In the genomic region with DNA sequence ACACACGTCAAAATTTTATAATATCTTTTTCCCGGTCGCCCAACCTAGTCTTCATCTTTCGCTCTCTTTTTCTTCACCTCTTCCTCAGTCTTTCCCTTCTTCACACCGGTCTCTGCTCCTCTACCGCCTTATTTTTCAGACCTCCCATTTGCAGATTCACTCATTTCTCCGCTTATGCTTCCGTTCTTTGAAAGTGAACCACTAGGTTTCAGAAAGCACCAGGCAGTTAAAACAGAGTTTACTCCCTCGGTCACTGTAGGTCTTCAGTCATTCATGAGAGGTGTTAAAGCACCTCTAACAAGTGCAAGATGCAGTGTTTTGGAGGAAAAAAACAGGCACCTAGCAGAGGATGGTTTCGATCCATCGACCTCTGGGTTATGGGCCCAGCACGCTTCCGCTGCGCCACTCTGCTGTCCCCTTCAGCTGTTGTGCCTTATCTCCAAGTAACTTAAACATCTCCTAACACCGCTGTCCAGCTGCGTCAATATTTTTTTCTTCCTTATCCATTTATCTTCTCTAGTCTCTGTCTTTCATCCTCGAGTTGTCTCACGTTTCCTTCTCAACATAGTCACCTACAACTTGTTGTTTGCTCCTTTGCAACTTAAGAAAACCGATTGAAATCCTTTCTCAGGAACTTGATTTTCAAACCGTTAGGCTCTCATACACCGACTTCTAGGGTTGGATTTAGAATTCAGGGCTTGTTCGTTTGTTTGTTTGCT, we compare ENCODE assay signal across 1 cellular context.
TF ChIP-seq lines count a peak whose summit lies in the region.

No MANE protein-coding gene starts in this region.

TF ChIP-seq in HepG2, 621 proteins besides CTCF, POLR2A, EP300 and RAD21 (continued from another document and continues in another):
- TF ChIP-seq, protein P1, sequence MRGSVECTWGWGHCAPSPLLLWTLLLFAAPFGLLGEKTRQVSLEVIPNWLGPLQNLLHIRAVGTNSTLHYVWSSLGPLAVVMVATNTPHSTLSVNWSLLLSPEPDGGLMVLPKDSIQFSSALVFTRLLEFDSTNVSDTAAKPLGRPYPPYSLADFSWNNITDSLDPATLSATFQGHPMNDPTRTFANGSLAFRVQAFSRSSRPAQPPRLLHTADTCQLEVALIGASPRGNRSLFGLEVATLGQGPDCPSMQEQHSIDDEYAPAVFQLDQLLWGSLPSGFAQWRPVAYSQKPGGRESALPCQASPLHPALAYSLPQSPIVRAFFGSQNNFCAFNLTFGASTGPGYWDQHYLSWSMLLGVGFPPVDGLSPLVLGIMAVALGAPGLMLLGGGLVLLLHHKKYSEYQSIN (CRISPR knock-in tag; IDR thresholded peaks at IDR 0.05; ENCODE audit: borderline replicate concordance): 0 out of 2 replicates have a peak, but pooled peaks have one; percentile 63
- no peak for TF ChIP-seq ZNF577 (CRISPR knock-in tag; IDR thresholded peaks at IDR 0.05; ENCODE audit: borderline replicate concordance, low read depth)
- 0 out of 2 replicates have a peak, but pooled peaks have one; percentile 52 for TF ChIP-seq ZNF160 (CRISPR knock-in tag; IDR thresholded peaks at IDR 0.05)
- TF ChIP-seq PRPF4 (IDR thresholded peaks at IDR 0.05; ENCODE audit: low read depth, low read length, poor library complexity, severe bottlenecking): peak; percentile 74
- no peak for TF ChIP-seq ZNF703 (CRISPR knock-in tag; IDR thresholded peaks at IDR 0.05; ENCODE audit: borderline replicate concordance)
- no peak for TF ChIP-seq NONO (IDR thresholded peaks at IDR 0.05)
- peak; percentile 81 for TF ChIP-seq NONO (CRISPR knock-in tag; conservative IDR thresholded peaks at IDR 0.05)
- peak; percentile 81; the same call in 1 of the 2 replicates for TF ChIP-seq ZNF614 (CRISPR knock-in tag; IDR thresholded peaks at IDR 0.05; ENCODE audit: borderline replicate concordance)
- TF ChIP-seq, protein P2, sequence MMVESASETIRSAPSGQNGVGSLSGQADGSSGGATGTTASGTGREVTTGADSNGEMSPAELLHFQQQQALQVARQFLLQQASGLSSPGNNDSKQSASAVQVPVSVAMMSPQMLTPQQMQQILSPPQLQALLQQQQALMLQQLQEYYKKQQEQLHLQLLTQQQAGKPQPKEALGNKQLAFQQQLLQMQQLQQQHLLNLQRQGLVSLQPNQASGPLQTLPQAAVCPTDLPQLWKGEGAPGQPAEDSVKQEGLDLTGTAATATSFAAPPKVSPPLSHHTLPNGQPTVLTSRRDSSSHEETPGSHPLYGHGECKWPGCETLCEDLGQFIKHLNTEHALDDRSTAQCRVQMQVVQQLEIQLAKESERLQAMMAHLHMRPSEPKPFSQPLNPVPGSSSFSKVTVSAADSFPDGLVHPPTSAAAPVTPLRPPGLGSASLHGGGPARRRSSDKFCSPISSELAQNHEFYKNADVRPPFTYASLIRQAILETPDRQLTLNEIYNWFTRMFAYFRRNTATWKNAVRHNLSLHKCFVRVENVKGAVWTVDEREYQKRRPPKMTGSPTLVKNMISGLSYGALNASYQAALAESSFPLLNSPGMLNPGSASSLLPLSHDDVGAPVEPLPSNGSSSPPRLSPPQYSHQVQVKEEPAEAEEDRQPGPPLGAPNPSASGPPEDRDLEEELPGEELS (CRISPR knock-in tag; IDR thresholded peaks at IDR 0.05): peak; percentile 66
- 0 out of 2 replicates have a peak, but pooled peaks have one; percentile 39 for TF ChIP-seq ZNF143 (CRISPR knock-in tag; IDR thresholded peaks at IDR 0.05)
- TF ChIP-seq ZKSCAN1 (IDR thresholded peaks at IDR 0.05; ENCODE audit: low read length): peak; percentile 78
- 0 out of 2 replicates have a peak, but pooled peaks have one; percentile 19 for TF ChIP-seq ZNF383 (CRISPR knock-in tag; IDR thresholded peaks at IDR 0.05; ENCODE audit: borderline replicate concordance)
- TF ChIP-seq MED8 (CRISPR knock-in tag; IDR thresholded peaks at IDR 0.05; ENCODE audit: insufficient replicate concordance): no peak
- TF ChIP-seq, protein P3, sequence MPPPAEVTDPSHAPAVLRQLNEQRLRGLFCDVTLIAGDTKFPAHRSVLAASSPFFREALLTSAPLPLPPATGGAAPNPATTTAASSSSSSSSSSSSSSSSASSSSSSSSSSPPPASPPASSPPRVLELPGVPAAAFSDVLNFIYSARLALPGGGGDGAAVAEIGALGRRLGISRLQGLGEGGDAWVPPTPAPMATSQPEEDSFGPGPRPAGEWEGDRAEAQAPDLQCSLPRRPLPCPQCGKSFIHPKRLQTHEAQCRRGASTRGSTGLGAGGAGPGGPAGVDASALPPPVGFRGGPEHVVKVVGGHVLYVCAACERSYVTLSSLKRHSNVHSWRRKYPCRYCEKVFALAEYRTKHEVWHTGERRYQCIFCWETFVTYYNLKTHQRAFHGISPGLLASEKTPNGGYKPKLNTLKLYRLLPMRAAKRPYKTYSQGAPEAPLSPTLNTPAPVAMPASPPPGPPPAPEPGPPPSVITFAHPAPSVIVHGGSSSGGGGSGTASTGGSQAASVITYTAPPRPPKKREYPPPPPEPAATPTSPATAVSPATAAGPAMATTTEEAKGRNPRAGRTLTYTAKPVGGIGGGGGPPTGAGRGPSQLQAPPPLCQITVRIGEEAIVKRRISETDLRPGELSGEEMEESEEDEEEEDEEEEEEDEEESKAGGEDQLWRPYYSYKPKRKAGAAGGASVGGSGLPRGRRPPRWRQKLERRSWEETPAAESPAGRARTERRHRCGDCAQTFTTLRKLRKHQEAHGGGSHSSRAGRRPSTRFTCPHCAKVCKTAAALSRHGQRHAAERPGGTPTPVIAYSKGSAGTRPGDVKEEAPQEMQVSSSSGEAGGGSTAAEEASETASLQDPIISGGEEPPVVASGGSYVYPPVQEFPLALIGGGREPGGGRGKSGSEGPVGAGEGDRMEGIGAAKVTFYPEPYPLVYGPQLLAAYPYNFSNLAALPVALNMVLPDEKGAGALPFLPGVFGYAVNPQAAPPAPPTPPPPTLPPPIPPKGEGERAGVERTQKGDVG (CRISPR knock-in tag; IDR thresholded peaks at IDR 0.05; ENCODE audit: borderline replicate concordance): no peak
- TF ChIP-seq LCORL (IDR thresholded peaks at IDR 0.05): 0 out of 2 replicates have a peak, but pooled peaks have one; percentile 10
- TF ChIP-seq LCORL (CRISPR knock-in tag; IDR thresholded peaks at IDR 0.05): peak; percentile 66; the same call in 1 of the 2 replicates
- TF ChIP-seq, protein P4, sequence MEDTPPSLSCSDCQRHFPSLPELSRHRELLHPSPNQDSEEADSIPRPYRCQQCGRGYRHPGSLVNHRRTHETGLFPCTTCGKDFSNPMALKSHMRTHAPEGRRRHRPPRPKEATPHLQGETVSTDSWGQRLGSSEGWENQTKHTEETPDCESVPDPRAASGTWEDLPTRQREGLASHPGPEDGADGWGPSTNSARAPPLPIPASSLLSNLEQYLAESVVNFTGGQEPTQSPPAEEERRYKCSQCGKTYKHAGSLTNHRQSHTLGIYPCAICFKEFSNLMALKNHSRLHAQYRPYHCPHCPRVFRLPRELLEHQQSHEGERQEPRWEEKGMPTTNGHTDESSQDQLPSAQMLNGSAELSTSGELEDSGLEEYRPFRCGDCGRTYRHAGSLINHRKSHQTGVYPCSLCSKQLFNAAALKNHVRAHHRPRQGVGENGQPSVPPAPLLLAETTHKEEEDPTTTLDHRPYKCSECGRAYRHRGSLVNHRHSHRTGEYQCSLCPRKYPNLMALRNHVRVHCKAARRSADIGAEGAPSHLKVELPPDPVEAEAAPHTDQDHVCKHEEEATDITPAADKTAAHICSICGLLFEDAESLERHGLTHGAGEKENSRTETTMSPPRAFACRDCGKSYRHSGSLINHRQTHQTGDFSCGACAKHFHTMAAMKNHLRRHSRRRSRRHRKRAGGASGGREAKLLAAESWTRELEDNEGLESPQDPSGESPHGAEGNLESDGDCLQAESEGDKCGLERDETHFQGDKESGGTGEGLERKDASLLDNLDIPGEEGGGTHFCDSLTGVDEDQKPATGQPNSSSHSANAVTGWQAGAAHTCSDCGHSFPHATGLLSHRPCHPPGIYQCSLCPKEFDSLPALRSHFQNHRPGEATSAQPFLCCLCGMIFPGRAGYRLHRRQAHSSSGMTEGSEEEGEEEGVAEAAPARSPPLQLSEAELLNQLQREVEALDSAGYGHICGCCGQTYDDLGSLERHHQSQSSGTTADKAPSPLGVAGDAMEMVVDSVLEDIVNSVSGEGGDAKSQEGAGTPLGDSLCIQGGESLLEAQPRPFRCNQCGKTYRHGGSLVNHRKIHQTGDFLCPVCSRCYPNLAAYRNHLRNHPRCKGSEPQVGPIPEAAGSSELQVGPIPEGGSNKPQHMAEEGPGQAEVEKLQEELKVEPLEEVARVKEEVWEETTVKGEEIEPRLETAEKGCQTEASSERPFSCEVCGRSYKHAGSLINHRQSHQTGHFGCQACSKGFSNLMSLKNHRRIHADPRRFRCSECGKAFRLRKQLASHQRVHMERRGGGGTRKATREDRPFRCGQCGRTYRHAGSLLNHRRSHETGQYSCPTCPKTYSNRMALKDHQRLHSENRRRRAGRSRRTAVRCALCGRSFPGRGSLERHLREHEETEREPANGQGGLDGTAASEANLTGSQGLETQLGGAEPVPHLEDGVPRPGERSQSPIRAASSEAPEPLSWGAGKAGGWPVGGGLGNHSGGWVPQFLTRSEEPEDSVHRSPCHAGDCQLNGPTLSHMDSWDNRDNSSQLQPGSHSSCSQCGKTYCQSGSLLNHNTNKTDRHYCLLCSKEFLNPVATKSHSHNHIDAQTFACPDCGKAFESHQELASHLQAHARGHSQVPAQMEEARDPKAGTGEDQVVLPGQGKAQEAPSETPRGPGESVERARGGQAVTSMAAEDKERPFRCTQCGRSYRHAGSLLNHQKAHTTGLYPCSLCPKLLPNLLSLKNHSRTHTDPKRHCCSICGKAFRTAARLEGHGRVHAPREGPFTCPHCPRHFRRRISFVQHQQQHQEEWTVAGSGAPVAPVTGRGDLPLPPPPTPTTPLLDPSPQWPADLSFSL (CRISPR knock-in tag; IDR thresholded peaks at IDR 0.05): peak; percentile 41; the same call in 1 of the 2 replicates
- no peak for TF ChIP-seq HCFC1 (IDR thresholded peaks at IDR 0.05; ENCODE audit: low read depth, low read length)
- peak; percentile 46; the same call in 1 of the 2 replicates for TF ChIP-seq ZNF232 (CRISPR knock-in tag; IDR thresholded peaks at IDR 0.05; ENCODE audit: borderline replicate concordance)
- TF ChIP-seq MBNL3 (CRISPR knock-in tag; conservative IDR thresholded peaks at IDR 0.05): no peak
- peak in 1 of 2 experiments; percentile 89; a peak in 2 of 4 replicates for TF ChIP-seq KLF16 (CRISPR knock-in tag; IDR thresholded peaks at IDR 0.05)
- peak; percentile 78 for TF ChIP-seq TBL1XR1 (IDR thresholded peaks at IDR 0.05; ENCODE audit: borderline replicate concordance, low read length, partially characterized antibody)
- peak; percentile 77; the same call in 1 of the 2 replicates for TF ChIP-seq CCDC6 (CRISPR knock-in tag; IDR thresholded peaks at IDR 0.05)
- TF ChIP-seq ZNF816 (CRISPR knock-in tag; IDR thresholded peaks at IDR 0.05; ENCODE audit: borderline replicate concordance): no peak; the same call in 1 of the 2 replicates
- peak; percentile 84; the same call in 1 of the 2 replicates for TF ChIP-seq ZNF564 (CRISPR knock-in tag; IDR thresholded peaks at IDR 0.05)
- TF ChIP-seq ZNF138 (CRISPR knock-in tag; IDR thresholded peaks at IDR 0.05; ENCODE audit: low read depth): 0 out of 2 replicates have a peak, but pooled peaks have one; percentile 85
- no peak for TF ChIP-seq SNRNP70 (IDR thresholded peaks at IDR 0.05; ENCODE audit: low read depth, low read length)
- no peak for TF ChIP-seq ZNF30 (CRISPR knock-in tag; IDR thresholded peaks at IDR 0.05)
- TF ChIP-seq ZNF839 (CRISPR knock-in tag; IDR thresholded peaks at IDR 0.05; ENCODE audit: borderline replicate concordance): no peak
- peak; percentile 21; the same call in 1 of the 2 replicates for TF ChIP-seq RFX3 (CRISPR knock-in tag; IDR thresholded peaks at IDR 0.05)
- TF ChIP-seq ZNF720 (CRISPR knock-in tag; IDR thresholded peaks at IDR 0.05): no peak
- peak; percentile 99 for TF ChIP-seq RBM22 (optimal IDR thresholded peaks at IDR 0.05; ENCODE audit: low read length)
- peak; percentile 63; the same call in 1 of the 2 replicates for TF ChIP-seq SPEN (CRISPR knock-in tag; IDR thresholded peaks at IDR 0.05; ENCODE audit: low read depth)
- no peak for TF ChIP-seq GFI1 (CRISPR knock-in tag; IDR thresholded peaks at IDR 0.05; ENCODE audit: borderline replicate concordance)
- 0 out of 2 replicates have a peak, but pooled peaks have one; percentile 33 for TF ChIP-seq CREM (IDR thresholded peaks at IDR 0.05)
- TF ChIP-seq CREM (CRISPR knock-in tag; IDR thresholded peaks at IDR 0.05): no peak
- peak; percentile 65 for TF ChIP-seq JARID2 (CRISPR knock-in tag; IDR thresholded peaks at IDR 0.05; ENCODE audit: insufficient replicate concordance)
- no peak; the same call in 1 of the 2 replicates for TF ChIP-seq ZNF670 (CRISPR knock-in tag; IDR thresholded peaks at IDR 0.05; ENCODE audit: borderline replicate concordance)
- peak; percentile 81 for TF ChIP-seq NCOR1 (IDR thresholded peaks at IDR 0.05; ENCODE audit: borderline replicate concordance, low read length)
- TF ChIP-seq ZSCAN25 (CRISPR knock-in tag; IDR thresholded peaks at IDR 0.05): 0 out of 2 replicates have a peak, but pooled peaks have one; percentile 34
- peak; percentile 30; the same call in 1 of the 2 replicates for TF ChIP-seq ZNF619 (CRISPR knock-in tag; IDR thresholded peaks at IDR 0.05)
- TF ChIP-seq PAX8 (CRISPR knock-in tag; IDR thresholded peaks at IDR 0.05; ENCODE audit: borderline replicate concordance): 0 out of 2 replicates have a peak, but pooled peaks have one; percentile 61
- TF ChIP-seq RCOR2 (CRISPR knock-in tag; IDR thresholded peaks at IDR 0.05): peak; percentile 85
- 0 out of 2 replicates have a peak, but pooled peaks have one; percentile 21 for TF ChIP-seq PHF20 (CRISPR knock-in tag; IDR thresholded peaks at IDR 0.05)
- TF ChIP-seq, protein P5, sequence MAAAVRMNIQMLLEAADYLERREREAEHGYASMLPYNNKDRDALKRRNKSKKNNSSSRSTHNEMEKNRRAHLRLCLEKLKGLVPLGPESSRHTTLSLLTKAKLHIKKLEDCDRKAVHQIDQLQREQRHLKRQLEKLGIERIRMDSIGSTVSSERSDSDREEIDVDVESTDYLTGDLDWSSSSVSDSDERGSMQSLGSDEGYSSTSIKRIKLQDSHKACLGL (CRISPR knock-in tag; IDR thresholded peaks at IDR 0.05): no peak
- TF ChIP-seq KDM6A (CRISPR knock-in tag; IDR thresholded peaks at IDR 0.05; ENCODE audit: low read depth): no peak
- TF ChIP-seq TARDBP (CRISPR knock-in tag; IDR thresholded peaks at IDR 0.05): peak; percentile 83
- TF ChIP-seq ZNF317 (CRISPR knock-in tag; IDR thresholded peaks at IDR 0.05): peak; percentile 78
- no peak for TF ChIP-seq CREB1 (IDR thresholded peaks at IDR 0.05)
- TF ChIP-seq CREB1 (CRISPR knock-in tag; IDR thresholded peaks at IDR 0.05): peak; percentile 61
- TF ChIP-seq, protein P6, sequence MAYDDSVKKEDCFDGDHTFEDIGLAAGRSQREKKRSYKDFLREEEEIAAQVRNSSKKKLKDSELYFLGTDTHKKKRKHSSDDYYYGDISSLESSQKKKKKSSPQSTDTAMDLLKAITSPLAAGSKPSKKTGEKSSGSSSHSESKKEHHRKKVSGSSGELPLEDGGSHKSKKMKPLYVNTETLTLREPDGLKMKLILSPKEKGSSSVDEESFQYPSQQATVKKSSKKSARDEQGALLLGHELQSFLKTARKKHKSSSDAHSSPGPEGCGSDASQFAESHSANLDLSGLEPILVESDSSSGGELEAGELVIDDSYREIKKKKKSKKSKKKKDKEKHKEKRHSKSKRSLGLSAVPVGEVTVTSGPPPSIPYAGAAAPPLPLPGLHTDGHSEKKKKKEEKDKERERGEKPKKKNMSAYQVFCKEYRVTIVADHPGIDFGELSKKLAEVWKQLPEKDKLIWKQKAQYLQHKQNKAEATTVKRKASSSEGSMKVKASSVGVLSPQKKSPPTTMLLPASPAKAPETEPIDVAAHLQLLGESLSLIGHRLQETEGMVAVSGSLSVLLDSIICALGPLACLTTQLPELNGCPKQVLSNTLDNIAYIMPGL (CRISPR knock-in tag; IDR thresholded peaks at IDR 0.05; ENCODE audit: borderline replicate concordance in 1 of 2, low read depth in 1 of 2): peak; percentile 99 to 100
- TF ChIP-seq ZNF468 (CRISPR knock-in tag; IDR thresholded peaks at IDR 0.05): no peak
